Comparison of ENCODE assay signal across 7 cellular contexts in genomic region chr21:41167348-41168342, GRCh38. TPM values are rescaled to one million over a fixed set of nuclear protein-coding genes. Genes with fewer than 3 reads are reported as not detected.
DNase-seq lines count a peak whose midpoint lies in the region; ATAC-seq, FAIRE-seq and TF ChIP-seq lines count a peak whose summit lies in the region.

Gene BACE2, plus strand, starts transcription at chr21:41168160. Its CDS starts 104 bp downstream, at chr21:41168264.

- peak within 1 kb of the TSS; percentile 71 for H3K4me3 ChIP-seq in colonic mucosa

- no peaks in the 10 kb centered on the region for H3K4me1 ChIP-seq in colonic mucosa

- H3K36me3 ChIP-seq in colonic mucosa, result no peaks in the 10 kb centered on the region

- TF ChIP-seq CTCF in VCaP (conservative IDR thresholded peaks at IDR 0.05), result peak; percentile 88
- TF ChIP-seq CTCF in colonic mucosa (IDR thresholded peaks at IDR 0.05), result peak; percentile 50

- DNase-seq in GM12891 (ENCODE audit: insufficient read length, low spot score), result peak; percentile 60
- peak; percentile 45 for DNase-seq in HuH-7.5 (ENCODE audit: low spot score)
- peak; percentile 88 for DNase-seq in colonic mucosa
- peak; percentile 56 for DNase-seq in kidney glomerular epithelial cell (lab: John Stamatoyannopoulos, UW)
- peak; percentile 42 for DNase-seq in stimulated activated CD4-positive, alpha-beta T cell treated with anti-CD3 and anti-CD28 coated beads, Interleukin-12 subunit alpha, Interleukin-12 subunit beta, amount 100 ng/mL, for 4 hours

- no peak for TF ChIP-seq POLR2A in GM12891 (IDR thresholded peaks at IDR 0.05; ENCODE audit: low read depth, low read length)

- H3K27me3 ChIP-seq in colonic mucosa, result no peaks in the 10 kb centered on the region

- H3K9me3 ChIP-seq in colonic mucosa, result no peaks in the 10 kb centered on the region

- ATAC-seq in GM18517 (IDR thresholded peaks at IDR 0.05; ENCODE audit: unreplicated experiment), result no peak

- H3K9ac ChIP-seq in colonic mucosa (ENCODE audit: low read depth in 2 of 2, low read length in 2 of 2), result peak within 1 kb of the TSS; percentile 74 to 93

- peak within 1 kb of the TSS; percentile 94 for H3K27ac ChIP-seq in VCaP
- peak within 1 kb of the TSS; percentile 84 for H3K27ac ChIP-seq in colonic mucosa

- intact Hi-C loops in colonic mucosa (cut with DNase I), result no loop called here

- no peak for FAIRE-seq in GM12891 (lab: Jason Lieb, UNC)

TF ChIP-seq in GM12891, 5 proteins besides CTCF, POLR2A, EP300 and RAD21:
- TF ChIP-seq SPI1 (IDR thresholded peaks at IDR 0.05; ENCODE audit: low read depth, low read length), result no peak
- TF ChIP-seq POLR2AphosphoS5 (IDR thresholded peaks at IDR 0.05; ENCODE audit: low read depth, low read length), result no peak
- no peak for TF ChIP-seq PAX5 (IDR thresholded peaks at IDR 0.05; ENCODE audit: insufficient read depth, low read length, severe bottlenecking)
- TF ChIP-seq TAF1 (IDR thresholded peaks at IDR 0.05; ENCODE audit: low read depth, low read length), result no peak
- no peak for TF ChIP-seq POU2F2 (IDR thresholded peaks at IDR 0.05; ENCODE audit: low read depth, low read length)

RNA-seq across cellular contexts. Expression of gene BACE2, which starts in this region (rescaled TPM):
- 0.59 TPM for polyA plus RNA-seq in GM12891 (2012; ENCODE audit: low read depth, missing spikeins)
- 10 to 100 TPM; 69.5 to 80.2 TPM for total RNA-seq in colonic mucosa
